ENCODE assay signal across 19 cellular contexts in genomic region chr13:28415994-28416411, GRCh38.
A peak's percentile ranks its signal among the peaks of the same experiment; 100 is the strongest.
DNase-seq lines count a peak whose midpoint lies in the region; ATAC-seq, FAIRE-seq and TF ChIP-seq lines count a peak whose summit lies in the region.
"Had no signal": no experiment of that assay in that cellular context is flagged by ENCODE, and none has a peak within 500 bp of the region (broad histone marks: within the 10 kb centered on the region; RNA-seq: fewer than 3 reads in every experiment).

No MANE protein-coding gene starts in this region.

- no peaks in the 10 kb centered on the region for H3K4me1 ChIP-seq in tibial artery

- H3K36me3 Mint-ChIP-seq in activated naive CD4-positive, alpha-beta T cell treated with anti-CD3 and anti-CD28 coated beads, Interleukin-2, amount 50 U/mL, for 72 hours, result peaks cover 0 to 4% of the 10 kb centered on the region in 2 donors
- H3K36me3 Mint-ChIP-seq in stimulated activated memory B cell treated with anti-CD40 and anti-IgM and Interleukin-4, amounts not matched to agents 10 μg/mL and 1 μg/mL and 100 μg/mL, for 72 hours, result no peaks in the 10 kb centered on the region

- H3K4me3 Mint-ChIP-seq in stimulated activated memory B cell treated with anti-CD40 and anti-IgM and Interleukin-4, amounts not matched to agents 10 μg/mL and 1 μg/mL and 100 μg/mL, for 72 hours, result no peak overlapping the region
- H3K4me3 Mint-ChIP-seq: effector memory CD8-positive, alpha-beta T cell had no signal

- H3K27me3 Mint-ChIP-seq in stimulated activated memory B cell treated with anti-CD40 and anti-IgM and Interleukin-4, amounts not matched to agents 10 μg/mL and 1 μg/mL and 100 μg/mL, for 72 hours, result no peaks in the 10 kb centered on the region

- no peak for TF ChIP-seq CTCF in bronchial epithelial cell (IDR thresholded peaks at IDR 0.05; ENCODE audit: insufficient read depth, low read length, severe bottlenecking)
- TF ChIP-seq CTCF in tibial artery (IDR thresholded peaks at IDR 0.05), result no peak

- no peaks in the 10 kb centered on the region for H3K9me3 Mint-ChIP-seq in activated naive CD4-positive, alpha-beta T cell treated with anti-CD3 and anti-CD28 coated beads, Interleukin-2, amount 50 U/mL, for 72 hours
- H3K9me3 Mint-ChIP-seq in stimulated activated memory B cell treated with anti-CD40 and anti-IgM and Interleukin-4, amounts not matched to agents 10 μg/mL and 1 μg/mL and 100 μg/mL, for 72 hours, result no peaks in the 10 kb centered on the region
- H3K9me3 Mint-ChIP-seq: effector memory CD8-positive, alpha-beta T cell had no signal

- FAIRE-seq in bronchial epithelial cell (lab: Jason Lieb, UNC), result no peak
- FAIRE-seq: islet of Langerhans had no signal

- intact Hi-C loops in tibial artery (cut with DNase I; ENCODE audit: low total_unique reads), result no loop called here

- H3K27ac ChIP-seq in tibial artery, result no peak overlapping the region
- H3K27ac ChIP-seq: brain microvascular endothelial cell, upper lobe of left lung had no signal

- H3K27ac Mint-ChIP-seq in activated naive CD4-positive, alpha-beta T cell treated with anti-CD3 and anti-CD28 coated beads, Interleukin-2, amount 50 U/mL, for 72 hours, result no peak overlapping the region
- H3K27ac Mint-ChIP-seq in stimulated activated memory B cell treated with anti-CD40 and anti-IgM and Interleukin-4, amounts not matched to agents 10 μg/mL and 1 μg/mL and 100 μg/mL, for 72 hours, result no peak overlapping the region
- H3K27ac Mint-ChIP-seq: effector memory CD8-positive, alpha-beta T cell had no signal

- H3K27me3 ChIP-seq in bronchial epithelial cell (ENCODE audit: control insufficient read depth, insufficient read depth, low read length) (no peaks in the 10 kb centered on the region), tibial artery (no peaks in the 10 kb centered on the region)
- H3K27me3 ChIP-seq: brain microvascular endothelial cell, upper lobe of left lung had no signal

- H3K9me3 ChIP-seq in tibial artery, result no peaks in the 10 kb centered on the region
- H3K9me3 ChIP-seq: upper lobe of left lung had no signal

- H3K4me1 Mint-ChIP-seq in stimulated activated memory B cell treated with anti-CD40 and anti-IgM and Interleukin-4, amounts not matched to agents 10 μg/mL and 1 μg/mL and 100 μg/mL, for 72 hours, result no peaks in the 10 kb centered on the region

- DNase-seq in activated naive CD4-positive, alpha-beta T cell treated with anti-CD3 and anti-CD28 coated beads, Interleukin-2, amount 50 U/mL, for 72 hours (ENCODE audit: low spot score in 2 of 2), result no peak
- no peak for DNase-seq in activated naive CD4-positive, alpha-beta T cell treated with Interleukin-2 at 50 U/mL for 16 hours
- DNase-seq in NAMALWA (ENCODE audit: low spot score) (peak; percentile 27), bronchial epithelial cell (ENCODE audit: low read depth) (peak; percentile 2), tibial artery (no peak), NCI-H2196 (lab: John Stamatoyannopoulos, UW; ENCODE audit: unreplicated experiment) (no peak)
- DNase-seq: activated CD4-positive, alpha-beta T cell treated with anti-CD3 and anti-CD28 coated beads, Interleukin-2, amount 50 U/mL, for 4 hours; activated gamma-delta T cell treated with Interleukin-2 at 50 U/mL for 16 hours; brain microvascular endothelial cell; effector memory CD8-positive, alpha-beta T cell; KG1; NCI-H2081 treated with DMSO at 0.1 percent for 48 hours; OCI-M1; posterior cingulate gyrus; stimulated activated CD4-positive, alpha-beta T cell treated with anti-CD3 and anti-CD28 coated beads, Interleukin-15, amount 100 ng/mL, for 24 hours; upper lobe of left lung had no signal

- H3K4me3 ChIP-seq in bronchial epithelial cell (ENCODE audit: low read depth, low read length), result no peak overlapping the region
- no peak overlapping the region for H3K4me3 ChIP-seq in tibial artery
- H3K4me3 ChIP-seq: upper lobe of left lung had no signal

- H3K36me3 ChIP-seq in bronchial epithelial cell (ENCODE audit: control insufficient read depth, insufficient read depth, low read length) (no peaks in the 10 kb centered on the region), tibial artery (no peaks in the 10 kb centered on the region)
- H3K36me3 ChIP-seq: brain microvascular endothelial cell, upper lobe of left lung had no signal

- ATAC-seq in activated naive CD4-positive, alpha-beta T cell treated with anti-CD3 and anti-CD28 coated beads, Interleukin-2, amount 50 U/mL, for 72 hours, result peak; percentile 18 to 52
- peak; percentile 34 for ATAC-seq in stimulated activated memory B cell treated with anti-CD40 and anti-IgM and Interleukin-4, amounts not matched to agents 10 μg/mL and 1 μg/mL and 100 μg/mL, for 72 hours
- no peak for ATAC-seq in GM18868 (IDR thresholded peaks at IDR 0.05; ENCODE audit: unreplicated experiment)
- ATAC-seq: effector memory CD8-positive, alpha-beta T cell had no signal

Comparison
In these comparisons a context has a peak if more than half of its experiments do, and no peak if none do; other contexts are left out.
1. DNase-seq: peak in NAMALWA (single experiment) and bronchial epithelial cell (single experiment); none in activated naive CD4-positive, alpha-beta T cell treated with anti-CD3 and anti-CD28 coated beads, Interleukin-2, amount 50 U/mL, for 72 hours (0 of 2), activated naive CD4-positive, alpha-beta T cell treated with Interleukin-2 at 50 U/mL for 16 hours (single experiment), tibial artery (0 of 2) and NCI-H2196 (single experiment).